ENCODE assay signal across 12 cellular contexts in genomic region chr1:26012862-26013261, GRCh38. TPM values are rescaled to one million over a fixed set of nuclear protein-coding genes. Genes with fewer than 3 reads are reported as not detected.
"Had no signal": no experiment of that assay in that cellular context is flagged by ENCODE, and none has a peak within 500 bp of the region (broad histone marks: within the 10 kb centered on the region; RNA-seq: fewer than 3 reads in every experiment).

No MANE protein-coding gene starts in this region.

- ATAC-seq: activated CD4-positive, CD25-positive, alpha-beta regulatory T cell treated with anti-CD3 and anti-CD28 coated beads, Interleukin-2, amount 50 U/mL, for 24 hours; heart left ventricle had no signal

- DNase-seq: activated naive CD4-positive, alpha-beta T cell treated with anti-CD3 and anti-CD28 coated beads, Interleukin-2, amount 50 U/mL, for 16 hours; adrenal gland; caudate nucleus; colonic mucosa; effector CD8-positive, alpha-beta T cell; heart left ventricle; thyroid gland had no signal

RNA-seq across cellular contexts. Expression of gene EXTL1, which starts 8.7 kb away (rescaled TPM):
- total RNA-seq: activated T-helper 2 cell treated with anti-CD3 and anti-CD28 coated beads, Interferon-gamma antibody, Interleukin-2, Interleukin-4, amounts not matched to agents 10 μg/mL and 5 μg/mL and 100 μg/mL, durations not matched to agents 14 hours and 24 hours and 36 hours had no signal

RNA-seq across cellular contexts. Expression of gene SLC30A2, which starts 33.1 kb away (rescaled TPM):
- total RNA-seq: activated T-helper 2 cell treated with anti-CD3 and anti-CD28 coated beads, Interferon-gamma antibody, Interleukin-2, Interleukin-4, amounts not matched to agents 10 μg/mL and 5 μg/mL and 100 μg/mL, durations not matched to agents 14 hours and 24 hours and 36 hours; fibroblast of lung; frontal cortex had no signal

RNA-seq across cellular contexts. Expression of gene TRIM63, which starts 54.6 kb away (rescaled TPM):
- total RNA-seq: activated T-helper 2 cell treated with anti-CD3 and anti-CD28 coated beads, Interferon-gamma antibody, Interleukin-2, Interleukin-4, amounts not matched to agents 10 μg/mL and 5 μg/mL and 100 μg/mL, durations not matched to agents 14 hours and 24 hours and 36 hours; fibroblast of lung; frontal cortex; liver had no signal
